ENCODE assay signal across 9 cellular contexts in the genomic region with DNA sequence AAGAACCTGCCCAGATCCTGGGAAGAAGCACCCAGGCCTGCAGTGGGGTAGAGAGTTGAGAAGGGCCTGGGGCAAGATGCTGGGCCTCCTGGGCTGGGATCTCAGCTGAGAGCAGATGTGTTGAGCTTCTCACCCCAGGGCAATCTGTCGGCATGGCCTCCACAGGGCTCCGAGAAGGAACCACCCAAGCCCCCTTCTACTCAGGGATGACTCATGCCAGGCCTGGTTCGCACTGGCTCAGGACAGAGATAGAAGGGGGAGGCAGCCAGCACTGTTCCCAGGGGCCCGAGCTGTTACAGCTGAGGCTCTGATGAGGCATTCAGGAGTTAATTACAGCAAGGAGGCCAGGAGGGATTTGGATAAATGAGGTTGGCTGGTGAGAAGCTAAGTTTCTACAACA.
DNase-seq lines count a peak whose midpoint lies in the region; ATAC-seq, FAIRE-seq and TF ChIP-seq lines count a peak whose summit lies in the region.
"Had no signal": no experiment of that assay in that cellular context is flagged by ENCODE, and none has a peak within 500 bp of the region (broad histone marks: within the 10 kb centered on the region; RNA-seq: fewer than 3 reads in every experiment).

No MANE protein-coding gene starts in this region.

- H3K4me1 ChIP-seq in lung (ENCODE audit: control insufficient read depth in 2 of 2, insufficient read depth in 2 of 2, low read length in 2 of 2) = peaks cover 0 to 6% of the 10 kb centered on the region in 2 donors
- H3K4me1 ChIP-seq in testis = peaks cover 34% of the 10 kb centered on the region
- no peaks in the 10 kb centered on the region for H3K4me1 ChIP-seq in CD8-positive, alpha-beta memory T cell (ENCODE audit: insufficient read depth, low read length)

- WGBS in lung, 2 donors = 63 to 76% methylated on average over 4 of the region's 4 CpGs
- 58 to 59% methylated on average over 3 to 4 of the region's 4 CpGs for WGBS in testis, 2 donors

- peak; percentile 36 for FAIRE-seq in HTR-8/SVneo (lab: Jason Lieb, UNC)

- no peak overlapping the region for H3K4me3 ChIP-seq in choroid plexus epithelial cell (ENCODE audit: low read depth, low read length)
- H3K4me3 ChIP-seq in lung = no peak overlapping the region
- no peak overlapping the region for H3K4me3 ChIP-seq in testis
- H3K4me3 ChIP-seq in CD8-positive, alpha-beta memory T cell (ENCODE audit: low read length) = no peak overlapping the region

- DNase-seq in HTR-8/SVneo (ENCODE audit: insufficient read length, low spot score) = peak; percentile 61
- peak; percentile 67 for DNase-seq in choroid plexus epithelial cell (ENCODE audit: low read depth)
- no peak for DNase-seq in lung (ENCODE audit: low spot score)
- peak; percentile 67 for DNase-seq in testis
- DNase-seq in NCI-H526 (lab: John Stamatoyannopoulos, UW) = no peak
- DNase-seq in CD8-positive, alpha-beta memory T cell = no peak
- DNase-seq in germinal center (ENCODE audit: low spot score) = no peak
- DNase-seq: NCI-H187 treated with DMSO at 0.1 percent for 48 hours had no signal

- H3K27ac ChIP-seq in lung (ENCODE audit: low read depth in 1 of 2, low read length in 1 of 2) = peak overlapping the region; percentile 21 to 22
- H3K27ac ChIP-seq in testis = peak overlapping the region; percentile 52 to 80
- H3K27ac ChIP-seq in CD8-positive, alpha-beta memory T cell (ENCODE audit: low read depth, low read length) = no peak overlapping the region

- H3K9me3 Mint-ChIP-seq in CD8-positive, alpha-beta memory T cell = no peaks in the 10 kb centered on the region

- no peaks in the 10 kb centered on the region for H3K36me3 ChIP-seq in lung (ENCODE audit: control insufficient read depth in 2 of 2, insufficient read depth in 2 of 2, low read length in 2 of 2)
- no peaks in the 10 kb centered on the region for H3K36me3 ChIP-seq in testis (ENCODE audit: low read depth, missing control alignments)
- H3K36me3 ChIP-seq in CD8-positive, alpha-beta memory T cell (ENCODE audit: insufficient read depth, low read length) = no peaks in the 10 kb centered on the region

- CTCF ChIA-PET in CD8-positive, alpha-beta memory T cell (lab: Charles Lee) = no interaction called here

- H3K4me3 Mint-ChIP-seq in CD8-positive, alpha-beta memory T cell = no peak overlapping the region

- H3K27me3 Mint-ChIP-seq in CD8-positive, alpha-beta memory T cell = no peaks in the 10 kb centered on the region

- intact Hi-C loops in testis (cut with DNase I; ENCODE audit: low total_unique reads) = no loop called here

- POLR2A ChIA-PET in CD8-positive, alpha-beta memory T cell (lab: Charles Lee) = no interaction called here

- H3K27me3 ChIP-seq in lung (ENCODE audit: control insufficient read depth, insufficient read depth) = no peaks in the 10 kb centered on the region
- H3K27me3 ChIP-seq in testis = no peaks in the 10 kb centered on the region
- H3K27me3 ChIP-seq in CD8-positive, alpha-beta memory T cell (ENCODE audit: insufficient read depth, low read length, poor library complexity, severe bottlenecking) = no peaks in the 10 kb centered on the region

- no peaks in the 10 kb centered on the region for H3K4me1 Mint-ChIP-seq in CD8-positive, alpha-beta memory T cell

- TF ChIP-seq POLR2A in testis (IDR thresholded peaks at IDR 0.05) = no peak

- no peak for ATAC-seq in lung (ENCODE audit: insufficient read depth, low FRiP score)
- no peak for ATAC-seq in HG02571 (IDR thresholded peaks at IDR 0.05; ENCODE audit: unreplicated experiment)

- peak overlapping the region in 1 of 8 donors; percentile 54 for H3K27ac Mint-ChIP-seq in CD8-positive, alpha-beta memory T cell

- no peak for TF ChIP-seq CTCF in choroid plexus epithelial cell (conservative IDR thresholded peaks at IDR 0.05; ENCODE audit: low read depth, low read length)
- no peak for TF ChIP-seq CTCF in lung (IDR thresholded peaks at IDR 0.05; ENCODE audit: control extremely low read depth, extremely low read depth)
- TF ChIP-seq CTCF in testis (IDR thresholded peaks at IDR 0.05) = no peak

- H3K9me3 ChIP-seq in lung (ENCODE audit: control insufficient read depth in 2 of 2, insufficient read depth in 1 of 2, low read length in 1 of 2) = no peaks in the 10 kb centered on the region
- H3K9me3 ChIP-seq in testis = no peaks in the 10 kb centered on the region
- no peaks in the 10 kb centered on the region for H3K9me3 ChIP-seq in CD8-positive, alpha-beta memory T cell (ENCODE audit: low read length)

- peaks cover 0 to 9% (median 4%) of the 10 kb centered on the region in 3 donors for H3K36me3 Mint-ChIP-seq in CD8-positive, alpha-beta memory T cell

Comparison
In these comparisons a context has a peak if more than half of its experiments do, and no peak if none do; other contexts are left out.
1. DNase-seq: peak in HTR-8/SVneo (single experiment), choroid plexus epithelial cell (single experiment) and testis (single experiment); none in lung (single experiment), NCI-H526 (0 of 2), CD8-positive, alpha-beta memory T cell (0 of 5) and germinal center (single experiment).